In the genomic region with DNA sequence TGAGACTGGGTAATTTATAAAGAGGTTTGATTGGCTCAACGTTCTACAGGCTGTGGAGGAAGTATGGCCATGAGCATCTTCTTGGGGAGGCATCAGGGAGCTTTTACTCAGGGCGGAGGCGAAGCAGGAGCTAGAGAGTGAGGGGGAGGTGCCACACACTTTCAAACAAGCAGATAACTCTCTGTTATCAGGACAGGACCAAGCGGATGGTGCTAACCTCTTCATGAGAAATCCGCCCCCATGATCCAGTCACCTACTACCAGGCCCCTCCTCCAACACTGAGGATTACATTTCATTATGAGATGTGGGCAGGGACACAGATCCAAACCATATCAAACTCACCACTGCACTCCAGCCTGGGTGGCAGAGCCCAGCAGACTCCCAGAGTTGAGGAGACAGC, we compare ENCODE assay signal across 1 cellular context.
TF ChIP-seq lines count a peak whose summit lies in the region.

No MANE protein-coding gene starts in this region.

TF ChIP-seq in K562, 482 proteins besides CTCF, POLR2A, EP300 and RAD21 (continued from another document and continues in another):
- TF ChIP-seq E2F8 (IDR thresholded peaks at IDR 0.05; ENCODE audit: low read depth, partially characterized antibody) (no peak), KDM1A (IDR thresholded peaks at IDR 0.05) (peak; percentile 79 to 84), KLF13 (tag; IDR thresholded peaks at IDR 0.05; ENCODE audit: borderline replicate concordance, low read depth) (no peak), ZNF121 (CRISPR knock-in tag; conservative IDR thresholded peaks at IDR 0.05) (no peak), RERE (CRISPR knock-in tag; IDR thresholded peaks at IDR 0.05; ENCODE audit: borderline replicate concordance) (no peak), ZBTB43 (CRISPR knock-in tag; IDR thresholded peaks at IDR 0.05) (no peak), HMGXB4 (CRISPR knock-in tag; IDR thresholded peaks at IDR 0.05) (no peak), TCF7 (IDR thresholded peaks at IDR 0.05; ENCODE audit: borderline replicate concordance) (no peak), C11orf30 (IDR thresholded peaks at IDR 0.05; ENCODE audit: low read depth) (no peak), ZNF57 (CRISPR knock-in tag; IDR thresholded peaks at IDR 0.05) (no peak), HIVEP1 (CRISPR knock-in tag; IDR thresholded peaks at IDR 0.05) (no peak), SETDB1 (IDR thresholded peaks at IDR 0.05; ENCODE audit: low read length) (no peak), ZNF174 (CRISPR knock-in tag; IDR thresholded peaks at IDR 0.05) (no peak), ARID1B (IDR thresholded peaks at IDR 0.05) (peak; percentile 75), NONO (IDR thresholded peaks at IDR 0.05; ENCODE audit: low read depth in 2 of 2, low read length in 1 of 2) (no peak), ZNF277 (CRISPR knock-in tag; IDR thresholded peaks at IDR 0.05; ENCODE audit: borderline replicate concordance) (no peak), ZC3H8 (IDR thresholded peaks at IDR 0.05) (no peak), NRF1 (conservative IDR thresholded peaks at IDR 0.05 in 1 of 2, IDR thresholded peaks at IDR 0.05 in 1 of 2) (no peak), U2AF2 (optimal IDR thresholded peaks at IDR 0.05; ENCODE audit: low read depth, low read length) (no peak), ZNF184 (CRISPR knock-in tag; IDR thresholded peaks at IDR 0.05) (no peak), PCBP2 (IDR thresholded peaks at IDR 0.05; ENCODE audit: low read depth, low read length, poor library complexity, severe bottlenecking) (no peak), ZNF695 (CRISPR knock-in tag; IDR thresholded peaks at IDR 0.05) (no peak), CREB1 (IDR thresholded peaks at IDR 0.05) (no peak), CREB1 (CRISPR knock-in tag; IDR thresholded peaks at IDR 0.05) (no peak), FOXP1 (CRISPR knock-in tag; IDR thresholded peaks at IDR 0.05) (no peak), ATF7 (IDR thresholded peaks at IDR 0.05) (0 out of 2 replicates have a peak, but pooled peaks have one; percentile 12), SMAD2 (IDR thresholded peaks at IDR 0.05; ENCODE audit: low read depth, low read length) (no peak), ARID4B (CRISPR knock-in tag; IDR thresholded peaks at IDR 0.05) (no peak), ETS2 (tag; IDR thresholded peaks at IDR 0.05; ENCODE audit: borderline replicate concordance, poor library complexity, severe bottlenecking) (no peak), ZSCAN29 (IDR thresholded peaks at IDR 0.05) (no peak), ZNF197 (CRISPR knock-in tag; IDR thresholded peaks at IDR 0.05; ENCODE audit: low read depth) (no peak), MTA3 (IDR thresholded peaks at IDR 0.05; ENCODE audit: borderline replicate concordance) (peak; percentile 59; the same call in 1 of the 2 replicates)
- TF ChIP-seq, protein P1, sequence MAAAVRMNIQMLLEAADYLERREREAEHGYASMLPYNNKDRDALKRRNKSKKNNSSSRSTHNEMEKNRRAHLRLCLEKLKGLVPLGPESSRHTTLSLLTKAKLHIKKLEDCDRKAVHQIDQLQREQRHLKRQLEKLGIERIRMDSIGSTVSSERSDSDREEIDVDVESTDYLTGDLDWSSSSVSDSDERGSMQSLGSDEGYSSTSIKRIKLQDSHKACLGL (CRISPR knock-in tag; IDR thresholded peaks at IDR 0.05; ENCODE audit: borderline replicate concordance, poor library complexity, severe bottlenecking) = no peak
- TF ChIP-seq, protein P2, sequence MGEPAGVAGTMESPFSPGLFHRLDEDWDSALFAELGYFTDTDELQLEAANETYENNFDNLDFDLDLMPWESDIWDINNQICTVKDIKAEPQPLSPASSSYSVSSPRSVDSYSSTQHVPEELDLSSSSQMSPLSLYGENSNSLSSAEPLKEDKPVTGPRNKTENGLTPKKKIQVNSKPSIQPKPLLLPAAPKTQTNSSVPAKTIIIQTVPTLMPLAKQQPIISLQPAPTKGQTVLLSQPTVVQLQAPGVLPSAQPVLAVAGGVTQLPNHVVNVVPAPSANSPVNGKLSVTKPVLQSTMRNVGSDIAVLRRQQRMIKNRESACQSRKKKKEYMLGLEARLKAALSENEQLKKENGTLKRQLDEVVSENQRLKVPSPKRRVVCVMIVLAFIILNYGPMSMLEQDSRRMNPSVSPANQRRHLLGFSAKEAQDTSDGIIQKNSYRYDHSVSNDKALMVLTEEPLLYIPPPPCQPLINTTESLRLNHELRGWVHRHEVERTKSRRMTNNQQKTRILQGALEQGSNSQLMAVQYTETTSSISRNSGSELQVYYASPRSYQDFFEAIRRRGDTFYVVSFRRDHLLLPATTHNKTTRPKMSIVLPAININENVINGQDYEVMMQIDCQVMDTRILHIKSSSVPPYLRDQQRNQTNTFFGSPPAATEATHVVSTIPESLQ (CRISPR knock-in tag; IDR thresholded peaks at IDR 0.05) = no peak
